ENCODE assay signal across 16 cellular contexts in genomic region chr5:122906768-122907167, GRCh38.
DNase-seq lines count a peak whose midpoint lies in the region; ATAC-seq and TF ChIP-seq lines count a peak whose summit lies in the region.
"Had no signal": no experiment of that assay in that cellular context is flagged by ENCODE, and none has a peak within 500 bp of the region (broad histone marks: within the 10 kb centered on the region; RNA-seq: fewer than 3 reads in every experiment).

No MANE protein-coding gene starts in this region.

- H3K27ac ChIP-seq in ascending aorta (peak overlapping the region; percentile 41 to 68), tibial artery (peak overlapping the region; percentile 7 to 47), prostate gland (no peak overlapping the region)

- no peak for TF ChIP-seq POLR2A in prostate gland (IDR thresholded peaks at IDR 0.05)

- TF ChIP-seq CTCF in ascending aorta (IDR thresholded peaks at IDR 0.05), result no peak
- TF ChIP-seq CTCF in tibial artery (IDR thresholded peaks at IDR 0.05), result no peak
- TF ChIP-seq CTCF in prostate gland (IDR thresholded peaks at IDR 0.05), result no peak

- peak; percentile 41 to 81 for ATAC-seq in left cardiac atrium
- ATAC-seq: activated CD8-positive, alpha-beta T cell treated with anti-CD3 and anti-CD28 coated beads for 36 hours; natural killer cell; stimulated activated naive B cell treated with anti-CD40 and anti-IgM and Interleukin-4, amounts not matched to agents 10 μg/mL and 1 μg/mL and 100 μg/mL, for 72 hours had no signal

- H3K36me3 ChIP-seq in ascending aorta, result no peaks in the 10 kb centered on the region
- no peaks in the 10 kb centered on the region for H3K36me3 ChIP-seq in tibial artery
- no peaks in the 10 kb centered on the region for H3K36me3 ChIP-seq in prostate gland
- H3K36me3 ChIP-seq: sigmoid colon had no signal

- no peaks in the 10 kb centered on the region for H3K27me3 ChIP-seq in ascending aorta
- H3K27me3 ChIP-seq in tibial artery, result no peaks in the 10 kb centered on the region
- H3K27me3 ChIP-seq in prostate gland (replicated peaks; ENCODE audit: insufficient read depth), result no peaks in the 10 kb centered on the region
- H3K27me3 ChIP-seq: sigmoid colon had no signal

- intact Hi-C loops in ascending aorta (cut with DNase I) (loop anchor here (5.0 to 10.0 kb wide), 4 partner anchors 59 to 698 kb away; partner anchors contain the start of genes PRDM6 and SNX24), left cardiac atrium (cut with DNase I) (loop anchor here in 1 of 2 donors (5.0 kb wide), 1 partner anchor 456 kb away; no protein-coding TSS in a partner anchor), tibial artery (cut with DNase I; ENCODE audit: low total_unique reads) (no loop called here), prostate gland (cut with DNase I) (loop anchor here (10.0 kb wide), 1 partner anchor 178 kb away; the partner anchor contains the start of gene PRDM6)

- 40% methylated on average over 4 of the region's 4 CpGs for WGBS in prostate gland

- H3K4me3 ChIP-seq in ascending aorta (peak overlapping the region in 1 of 2 donors; percentile 24), tibial artery (no peak overlapping the region), prostate gland (no peak overlapping the region)
- H3K4me3 ChIP-seq: sigmoid colon had no signal

- DNase-seq in HS-27A (ENCODE audit: low read depth) (peak; percentile 4), ascending aorta (ENCODE audit: low spot score in 2 of 2) (peak in 1 of 2 donors; percentile 72), left cardiac atrium (peak; percentile 42), tibial artery (no peak), putamen (ENCODE audit: low spot score) (no peak), prostate gland (ENCODE audit: low spot score) (no peak), NCI-H2029 treated with DMSO at 0.1 percent for 48 hours (lab: John Stamatoyannopoulos, UW) (no peak)
- DNase-seq: activated CD8-positive, alpha-beta T cell treated with anti-CD3 and anti-CD28 coated beads for 36 hours; CD4-positive, alpha-beta memory T cell; GDM1; head of caudate nucleus; KBM-7; natural killer cell; NCI-H1930; sigmoid colon; stimulated activated naive B cell treated with anti-CD40 and anti-IgM and Interleukin-4, amounts not matched to agents 10 μg/mL and 1 μg/mL and 100 μg/mL, for 72 hours had no signal

- H3K4me1 ChIP-seq in ascending aorta (peaks cover 0 to 16% of the 10 kb centered on the region in 2 donors), tibial artery (peaks cover 0 to 22% (median 7%) of the 10 kb centered on the region in 4 donors), prostate gland (replicated peaks) (no peaks in the 10 kb centered on the region)

- H3K9me3 ChIP-seq in ascending aorta, result no peaks in the 10 kb centered on the region
- no peaks in the 10 kb centered on the region for H3K9me3 ChIP-seq in tibial artery
- H3K9me3 ChIP-seq in prostate gland, result no peaks in the 10 kb centered on the region
- H3K9me3 ChIP-seq: sigmoid colon had no signal

Comparison
In these comparisons a context has a peak if more than half of its experiments do, and no peak if none do; other contexts are left out.
1. DNase-seq: peak in HS-27A (single experiment) and left cardiac atrium (single experiment); none in tibial artery (0 of 2), putamen (single experiment), prostate gland (single experiment) and NCI-H2029 treated with DMSO at 0.1 percent for 48 hours (single experiment).
2. H3K27ac ChIP-seq: peak in ascending aorta (2 of 2) and tibial artery (2 of 2); none in prostate gland (0 of 2).